ENCODE assay signal across 25 cellular contexts in the genomic region with DNA sequence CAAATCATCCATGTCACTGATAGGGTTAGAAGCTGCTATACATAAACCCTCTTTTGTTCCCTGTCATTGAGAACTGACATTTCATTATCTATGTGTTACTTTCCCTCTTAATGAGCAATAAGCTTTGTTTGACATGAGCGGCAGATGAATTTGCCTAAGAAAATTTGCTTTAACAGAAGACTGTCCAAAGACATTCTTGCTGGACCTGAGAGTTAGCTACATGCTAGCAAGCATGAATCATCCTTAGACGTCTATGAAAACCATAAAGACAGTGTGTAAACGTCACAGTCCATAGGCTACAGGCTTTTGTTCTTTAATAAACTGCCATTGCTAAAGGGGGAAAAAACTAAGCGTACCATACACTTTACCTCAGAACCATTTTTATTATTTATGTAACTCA.
DNase-seq lines count a peak whose midpoint lies in the region; ATAC-seq, FAIRE-seq and TF ChIP-seq lines count a peak whose summit lies in the region.
"Had no signal": no experiment of that assay in that cellular context is flagged by ENCODE, and none has a peak within 500 bp of the region (broad histone marks: within the 10 kb centered on the region; RNA-seq: fewer than 3 reads in every experiment).

No MANE protein-coding gene starts in this region.

- H3K9me3 Mint-ChIP-seq in progenitor cell of endocrine pancreas (ENCODE audit: low read depth), result peaks cover 11% of the 10 kb centered on the region

- no peak overlapping the region for H3K4me3 Mint-ChIP-seq in progenitor cell of endocrine pancreas (ENCODE audit: low read depth)

- no peak for FAIRE-seq in pancreas (lab: Jason Lieb, UNC)
- FAIRE-seq: A204.1, G401.6, GM18507 had no signal

- H3K9me3 ChIP-seq in AG04450 (ENCODE audit: control insufficient read depth, insufficient read depth, low read length) (no peaks in the 10 kb centered on the region), pancreas (no peaks in the 10 kb centered on the region)
- H3K9me3 ChIP-seq: neutrophil, thyroid gland had no signal

- intact Hi-C loops in pancreas (cut with DNase I), result no loop called here

- TF ChIP-seq CTCF in AG04450 (IDR thresholded peaks at IDR 0.05; ENCODE audit: low read depth, low read length) (no peak), astrocyte of the spinal cord (IDR thresholded peaks at IDR 0.05; ENCODE audit: low read depth, low read length) (no peak), progenitor cell of endocrine pancreas (IDR thresholded peaks at IDR 0.05; ENCODE audit: unreplicated experiment) (no peak), pancreas (IDR thresholded peaks at IDR 0.05) (no peak)

- peak; percentile 26 for DNase-seq in AG04450 (ENCODE audit: low read depth, low spot score)
- DNase-seq in NCI-H526 (lab: John Stamatoyannopoulos, UW), result peak; percentile 97 to 99
- peak; percentile 62 for DNase-seq in astrocyte of the spinal cord (ENCODE audit: low read depth, low spot score)
- peak; percentile 83 for DNase-seq in iris pigment epithelial cell (ENCODE audit: low read depth)
- DNase-seq in progenitor cell of endocrine pancreas (ENCODE audit: low spot score, unreplicated experiment), result no peak
- DNase-seq in mesenteric fat pad (ENCODE audit: low spot score), result no peak
- DNase-seq in NK-92 treated with Interleukin-12 subunit alpha and Interleukin-12 subunit beta, amount 100 ng/mL, for 24 hours (lab: John Stamatoyannopoulos, UW), result no peak
- no peak for DNase-seq in pancreas
- DNase-seq: activated CD4-positive, alpha-beta T cell treated with anti-CD3 and anti-CD28 coated beads for 1 hour; activated naive CD4-positive, alpha-beta T cell treated with Interleukin-2 at 50 U/mL for 16 hours; activated T-cell treated with anti-CD3 and anti-CD28 coated beads, Interleukin-2, amount 50 U/mL, for 48 hours; amygdala; cerebellar nuclear complex; MM.1S; NCI-H1417 treated with DMSO at 0.1 percent for 48 hours; NCI-H69; stimulated activated CD4-positive, alpha-beta T cell treated with anti-CD3 and anti-CD28 coated beads, Interleukin-4, amount 100 ng/mL, for 24 hours; stimulated activated naive CD8-positive, alpha-beta T cell treated with anti-CD3 and anti-CD28 coated beads, Interleukin-15, Interleukin-2, amounts not matched to agents 100 U/mL and 50 U/mL, for 24 hours; thyroid gland had no signal

- ATAC-seq in pancreas, result no peak
- ATAC-seq: HCT116; stimulated activated naive CD8-positive, alpha-beta T cell treated with anti-CD3 and anti-CD28 coated beads, Interleukin-15, Interleukin-2, amounts not matched to agents 100 U/mL and 50 U/mL, for 24 hours had no signal

- POLR2A ChIA-PET in AG04450 (lab: Yijun Ruan, JAX), result no interaction called here

- no peaks in the 10 kb centered on the region for H3K27me3 Mint-ChIP-seq in progenitor cell of endocrine pancreas

- H3K27me3 ChIP-seq in AG04450 (ENCODE audit: control insufficient read depth, insufficient read depth, low read length), result no peaks in the 10 kb centered on the region
- no peaks in the 10 kb centered on the region for H3K27me3 ChIP-seq in pancreas
- H3K27me3 ChIP-seq: neutrophil, thyroid gland had no signal

- in situ Hi-C loops in astrocyte of the spinal cord (cut with HindIII; ENCODE audit: low sequenced_read_pairs), result no loop called here

- H3K36me3 Mint-ChIP-seq in progenitor cell of endocrine pancreas (ENCODE audit: insufficient read depth), result peaks cover 5% of the 10 kb centered on the region

- H3K27ac ChIP-seq in AG04450 (ENCODE audit: low read depth, low read length) (no peak overlapping the region), pancreas (no peak overlapping the region)
- H3K27ac ChIP-seq: neutrophil, thyroid gland had no signal

- H3K4me3 ChIP-seq in AG04450 (ENCODE audit: low read depth, low read length) (no peak overlapping the region), astrocyte of the spinal cord (ENCODE audit: low read depth, low read length) (no peak overlapping the region), pancreas (no peak overlapping the region)
- H3K4me3 ChIP-seq: lung, thyroid gland had no signal

- no peaks in the 10 kb centered on the region for H3K4me1 ChIP-seq in pancreas
- H3K4me1 ChIP-seq: thyroid gland had no signal

- H3K36me3 ChIP-seq in pancreas, result no peaks in the 10 kb centered on the region
- H3K36me3 ChIP-seq: neutrophil, thyroid gland had no signal

- peaks cover 17% of the 10 kb centered on the region for H3K4me1 Mint-ChIP-seq in progenitor cell of endocrine pancreas (ENCODE audit: low read depth)

- CTCF ChIA-PET in AG04450 (lab: Charles Lee), result interaction anchor here (1.3 kb wide), 1 partner anchor 308 kb away, joined by 7 read pairs; no protein-coding TSS in a partner anchor

- no peak overlapping the region for H3K27ac Mint-ChIP-seq in progenitor cell of endocrine pancreas

- WGBS in pancreas, 2 donors, result 75 to 80% methylated on average over 4 of the region's 4 CpGs

Comparison
In these comparisons a context has a peak if more than half of its experiments do, and no peak if none do; other contexts are left out.
1. DNase-seq: peak in AG04450 (single experiment), NCI-H526 (2 of 2), astrocyte of the spinal cord (single experiment) and iris pigment epithelial cell (single experiment); none in progenitor cell of endocrine pancreas (single experiment), mesenteric fat pad (single experiment), NK-92 treated with Interleukin-12 subunit alpha and Interleukin-12 subunit beta, amount 100 ng/mL, for 24 hours (single experiment) and pancreas (0 of 6).